In the genomic region with DNA sequence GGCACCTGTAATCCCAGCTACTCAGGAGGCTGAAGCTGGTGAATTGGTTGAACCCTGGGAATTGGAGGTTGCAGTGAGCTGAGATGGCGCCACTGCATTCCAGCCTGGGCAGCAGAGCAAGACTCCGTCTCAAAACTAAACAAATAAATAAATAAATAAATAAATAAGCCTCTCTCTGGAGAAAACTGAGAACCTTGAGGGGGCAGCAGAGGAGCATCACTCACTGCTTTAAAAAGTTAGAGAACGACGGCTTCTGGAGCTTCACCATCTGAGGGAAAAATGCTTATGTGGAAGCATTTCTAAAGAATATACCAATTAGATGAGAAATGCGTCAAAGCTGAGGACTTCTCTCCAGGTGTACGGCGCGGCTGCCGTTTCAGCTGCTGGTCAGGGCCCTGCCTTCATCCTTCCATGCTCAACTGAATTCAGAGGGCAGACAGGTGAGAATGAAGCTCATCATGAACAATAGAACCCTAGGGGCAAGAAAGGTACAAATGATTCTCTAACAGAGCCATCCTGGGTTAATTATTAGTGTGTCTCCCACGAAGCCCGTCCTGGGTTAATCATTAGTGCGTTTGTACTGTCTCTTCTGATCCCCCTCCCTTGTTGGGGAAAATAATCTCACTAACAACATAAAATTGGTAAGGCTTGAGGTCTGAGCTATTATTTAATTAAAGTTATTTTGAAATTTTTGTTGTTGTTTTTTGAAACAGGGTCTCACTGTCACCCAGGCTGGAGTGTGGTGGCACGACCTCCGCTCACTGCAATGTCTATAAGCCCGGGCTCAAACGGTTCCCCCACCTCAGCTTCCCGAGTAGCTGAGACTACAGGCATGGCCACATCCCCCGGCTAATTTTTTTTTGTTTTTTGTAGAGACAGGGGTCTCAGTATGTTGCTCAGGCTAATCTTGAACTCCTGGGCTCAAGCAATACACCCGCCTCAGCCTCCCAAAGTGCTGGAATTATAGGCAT, we compare ENCODE assay signal across 8 cellular contexts.
DNase-seq lines count a peak whose midpoint lies in the region; ATAC-seq, FAIRE-seq and TF ChIP-seq lines count a peak whose summit lies in the region.

No MANE protein-coding gene starts in this region.

- peaks cover 1% of the 10 kb centered on the region for H3K27me3 ChIP-seq in bronchial epithelial cell (ENCODE audit: control insufficient read depth, insufficient read depth, low read length)

- H3K9me3 Mint-ChIP-seq in activated naive CD4-positive, alpha-beta T cell treated with anti-CD3 and anti-CD28 coated beads, Interleukin-2, amount 50 U/mL, for 72 hours = no peaks in the 10 kb centered on the region

- no peak overlapping the region for H3K27ac Mint-ChIP-seq in activated naive CD4-positive, alpha-beta T cell treated with anti-CD3 and anti-CD28 coated beads, Interleukin-2, amount 50 U/mL, for 72 hours

- no peaks in the 10 kb centered on the region for H3K36me3 ChIP-seq in bronchial epithelial cell (ENCODE audit: control insufficient read depth, insufficient read depth, low read length)

- ATAC-seq in activated naive CD4-positive, alpha-beta T cell treated with anti-CD3 and anti-CD28 coated beads, Interleukin-2, amount 50 U/mL, for 72 hours = no peak

- DNase-seq in DMS114 treated with DMSO at 0.1 percent for 48 hours (lab: John Stamatoyannopoulos, UW; ENCODE audit: unreplicated experiment) = peak; percentile 65
- peak; percentile 62 for DNase-seq in NAMALWA (ENCODE audit: low spot score)
- DNase-seq in bronchial epithelial cell (ENCODE audit: low read depth) = peak; percentile 38
- peak; percentile 61 for DNase-seq in myocyte (ENCODE audit: low read depth)
- no peak for DNase-seq in activated naive CD4-positive, alpha-beta T cell treated with anti-CD3 and anti-CD28 coated beads, Interleukin-2, amount 50 U/mL, for 72 hours (ENCODE audit: low spot score in 2 of 2)
- DNase-seq in NOMO-1 (lab: John Stamatoyannopoulos, UW; ENCODE audit: unreplicated experiment in 2 of 2) = no peak
- no peak for DNase-seq in GF-D8 (lab: John Stamatoyannopoulos, UW)
- DNase-seq in NCI-H128 (lab: John Stamatoyannopoulos, UW; ENCODE audit: unreplicated experiment) = no peak

- no peak for FAIRE-seq in bronchial epithelial cell (lab: Jason Lieb, UNC)

- TF ChIP-seq CTCF in bronchial epithelial cell (IDR thresholded peaks at IDR 0.05; ENCODE audit: insufficient read depth, low read length, severe bottlenecking) = peak; percentile 29

- no peak overlapping the region for H3K4me3 ChIP-seq in bronchial epithelial cell (ENCODE audit: low read depth, low read length)

- no peaks in the 10 kb centered on the region for H3K36me3 Mint-ChIP-seq in activated naive CD4-positive, alpha-beta T cell treated with anti-CD3 and anti-CD28 coated beads, Interleukin-2, amount 50 U/mL, for 72 hours

Comparison
In these comparisons a context has a peak if more than half of its experiments do, and no peak if none do; other contexts are left out.
1. DNase-seq: peak in DMS114 treated with DMSO at 0.1 percent for 48 hours (single experiment), NAMALWA (single experiment), bronchial epithelial cell (single experiment) and myocyte (single experiment); none in activated naive CD4-positive, alpha-beta T cell treated with anti-CD3 and anti-CD28 coated beads, Interleukin-2, amount 50 U/mL, for 72 hours (0 of 2), NOMO-1 (0 of 2), GF-D8 (single experiment) and NCI-H128 (single experiment).